ENCODE assay signal across 9 cellular contexts in genomic region chr6:144653885-144654505, GRCh38.
A peak's percentile ranks its signal among the peaks of the same experiment; 100 is the strongest.
DNase-seq lines count a peak whose midpoint lies in the region; ATAC-seq lines count a peak whose summit lies in the region.
"Had no signal": no experiment of that assay in that cellular context is flagged by ENCODE, and none has a peak within 500 bp of the region (broad histone marks: within the 10 kb centered on the region; RNA-seq: fewer than 3 reads in every experiment).

No MANE protein-coding gene starts in this region.

- peak; percentile 71 for DNase-seq in natural killer cell treated with Interleukin-12 subunit alpha and Interleukin-12 subunit beta and Interleukin-15 and Interleukin-18, amount 100 ng/mL, for 72 hours (ENCODE audit: low spot score)
- DNase-seq in GM03348 (ENCODE audit: low spot score) (no peak), NCI-H187 treated with DMSO at 0.1 percent for 48 hours (lab: John Stamatoyannopoulos, UW) (no peak)
- DNase-seq in effector memory CD4-positive, alpha-beta T cell, result no peak
- DNase-seq: left colon had no signal

- H3K4me1 ChIP-seq in effector memory CD4-positive, alpha-beta T cell (ENCODE audit: control insufficient read depth, insufficient read depth, low read length, poor library complexity, severe bottlenecking), result peaks cover 4% of the 10 kb centered on the region

- no peaks in the 10 kb centered on the region for H3K9me3 Mint-ChIP-seq in natural killer cell treated with Interleukin-12 subunit alpha and Interleukin-12 subunit beta and Interleukin-15 and Interleukin-18, amount 100 ng/mL, for 72 hours

- H3K4me3 ChIP-seq in effector memory CD4-positive, alpha-beta T cell (ENCODE audit: insufficient read depth, low read depth, low read length, poor library complexity, severe bottlenecking), result no peak overlapping the region

- no peaks in the 10 kb centered on the region for H3K27me3 ChIP-seq in effector memory CD4-positive, alpha-beta T cell (replicated peaks; ENCODE audit: control insufficient read depth, insufficient read depth, low read length, poor library complexity, severe bottlenecking)

- H3K36me3 Mint-ChIP-seq in natural killer cell treated with Interleukin-12 subunit alpha and Interleukin-12 subunit beta and Interleukin-15 and Interleukin-18, amount 100 ng/mL, for 72 hours, result peaks cover 11% of the 10 kb centered on the region

- H3K27ac Mint-ChIP-seq in natural killer cell treated with Interleukin-12 subunit alpha and Interleukin-12 subunit beta and Interleukin-15 and Interleukin-18, amount 100 ng/mL, for 72 hours, result peak overlapping the region; percentile 79 to 82

- H3K4me3 Mint-ChIP-seq in natural killer cell treated with Interleukin-12 subunit alpha and Interleukin-12 subunit beta and Interleukin-15 and Interleukin-18, amount 100 ng/mL, for 72 hours, result peak overlapping the region; percentile 77

- ATAC-seq in GM18868 (IDR thresholded peaks at IDR 0.05; ENCODE audit: unreplicated experiment) (peak; percentile 98), GM21723 (IDR thresholded peaks at IDR 0.05; ENCODE audit: unreplicated experiment) (peak; percentile 97), HG03565 (IDR thresholded peaks at IDR 0.05; ENCODE audit: unreplicated experiment) (peak; percentile 86)
- peak; percentile 89 to 92 for ATAC-seq in natural killer cell treated with Interleukin-12 subunit alpha and Interleukin-12 subunit beta and Interleukin-15 and Interleukin-18, amount 100 ng/mL, for 72 hours
- ATAC-seq: HCT116, left colon had no signal

- no peaks in the 10 kb centered on the region for H3K9me3 ChIP-seq in effector memory CD4-positive, alpha-beta T cell (ENCODE audit: control insufficient read depth, low read length)

- H3K27ac ChIP-seq in effector memory CD4-positive, alpha-beta T cell (ENCODE audit: insufficient read depth, low read length, poor library complexity, severe bottlenecking), result no peak overlapping the region

- peaks cover 48 to 68% of the 10 kb centered on the region in 2 donors for H3K4me1 Mint-ChIP-seq in natural killer cell treated with Interleukin-12 subunit alpha and Interleukin-12 subunit beta and Interleukin-15 and Interleukin-18, amount 100 ng/mL, for 72 hours (ENCODE audit: low read depth in 2 of 2)

- H3K27me3 Mint-ChIP-seq in natural killer cell treated with Interleukin-12 subunit alpha and Interleukin-12 subunit beta and Interleukin-15 and Interleukin-18, amount 100 ng/mL, for 72 hours, result no peaks in the 10 kb centered on the region

- no peaks in the 10 kb centered on the region for H3K36me3 ChIP-seq in effector memory CD4-positive, alpha-beta T cell (ENCODE audit: control insufficient read depth, insufficient read depth, low read length)
